Comparison of ENCODE assay signal across 25 cellular contexts in genomic region chr2:238023608-238024007, GRCh38.
"Had no signal": no experiment of that assay in that cellular context is flagged by ENCODE, and none has a peak within 500 bp of the region (broad histone marks: within the 10 kb centered on the region; RNA-seq: fewer than 3 reads in every experiment).

No MANE protein-coding gene starts in this region.

- H3K4me1 Mint-ChIP-seq: activated B cell treated with CpG ODN at 0.5 μM for 24 hours, IgD-negative memory B cell had no signal

- ATAC-seq: activated T-cell treated with anti-CD3 and anti-CD28 coated beads, Interleukin-2, amount 50 U/mL, for 4 hours; Panc1; Right ventricle myocardium inferior had no signal

- H3K27ac Mint-ChIP-seq: activated B cell treated with CpG ODN at 0.5 μM for 24 hours; activated naive CD4-positive, alpha-beta T cell treated with anti-CD3 and anti-CD28 coated beads, Interleukin-2, amount 10 ng/mL, durations not matched to agents 7 days and 5 days; activated naive CD8-positive, alpha-beta T cell treated with anti-CD3 and anti-CD28 coated beads, Interleukin-2, amount 10 ng/mL, durations not matched to agents 7 days and 5 days; IgD-negative memory B cell had no signal

- DNase-seq: activated B cell treated with CpG ODN at 0.5 μM for 24 hours; activated CD4-positive, alpha-beta T cell treated with anti-CD3 and anti-CD28 coated beads for 1 hour; activated CD8-positive, alpha-beta memory T cell treated with anti-CD3 and anti-CD28 coated beads for 24 hours; activated gamma-delta T cell treated with Interleukin-2 at 50 U/mL for 16 hours; activated naive CD4-positive, alpha-beta T cell treated with anti-CD3 and anti-CD28 coated beads, Interleukin-2, amount 10 ng/mL, durations not matched to agents 7 days and 5 days; activated naive CD8-positive, alpha-beta T cell treated with anti-CD3 and anti-CD28 coated beads, Interleukin-2, amount 10 ng/mL, durations not matched to agents 7 days and 5 days; activated T-cell treated with anti-CD3 and anti-CD28 coated beads, Interleukin-2, amount 50 U/mL, for 4 hours; aorta; caudate nucleus; KG1; NCI-H1092; NCI-H1417 treated with DMSO at 0.1 percent for 48 hours; NCI-H1694 treated with DMSO at 0.1 percent for 48 hours; NCI-H2029 treated with DMSO at 0.1 percent for 48 hours; NCI-H510A treated with DMSO at 0.1 percent for 48 hours; NCI-H69; NK-92 treated with Interleukin-12 subunit alpha and Interleukin-12 subunit beta, amount 100 ng/mL, for 24 hours; OCI-M1; RPMI8226; SJCRH30; SK-N-SH; T1000 had no signal

- H3K9me3 Mint-ChIP-seq: activated B cell treated with CpG ODN at 0.5 μM for 24 hours; activated naive CD4-positive, alpha-beta T cell treated with anti-CD3 and anti-CD28 coated beads, Interleukin-2, amount 10 ng/mL, durations not matched to agents 7 days and 5 days; activated naive CD8-positive, alpha-beta T cell treated with anti-CD3 and anti-CD28 coated beads, Interleukin-2, amount 10 ng/mL, durations not matched to agents 7 days and 5 days; activated T-cell treated with anti-CD3 and anti-CD28 coated beads, Interleukin-2, amount 50 U/mL, for 4 hours; IgD-negative memory B cell had no signal

- H3K4me3 Mint-ChIP-seq: activated B cell treated with CpG ODN at 0.5 μM for 24 hours; activated naive CD4-positive, alpha-beta T cell treated with anti-CD3 and anti-CD28 coated beads, Interleukin-2, amount 10 ng/mL, durations not matched to agents 7 days and 5 days; activated naive CD8-positive, alpha-beta T cell treated with anti-CD3 and anti-CD28 coated beads, Interleukin-2, amount 10 ng/mL, durations not matched to agents 7 days and 5 days; activated T-cell treated with anti-CD3 and anti-CD28 coated beads, Interleukin-2, amount 50 U/mL, for 4 hours; IgD-negative memory B cell had no signal

- H3K27me3 Mint-ChIP-seq: activated B cell treated with CpG ODN at 0.5 μM for 24 hours; activated naive CD4-positive, alpha-beta T cell treated with anti-CD3 and anti-CD28 coated beads, Interleukin-2, amount 10 ng/mL, durations not matched to agents 7 days and 5 days; activated naive CD8-positive, alpha-beta T cell treated with anti-CD3 and anti-CD28 coated beads, Interleukin-2, amount 10 ng/mL, durations not matched to agents 7 days and 5 days; IgD-negative memory B cell had no signal
